ENCODE assay signal across 7 cellular contexts in genomic region chr4:176123710-176124407, GRCh38.
DNase-seq lines count a peak whose midpoint lies in the region; ATAC-seq and TF ChIP-seq lines count a peak whose summit lies in the region.

No MANE protein-coding gene starts in this region.

- ATAC-seq in GM19035 (IDR thresholded peaks at IDR 0.05; ENCODE audit: unreplicated experiment), result peak; percentile 100
- peak; percentile 100 for ATAC-seq in HG03064 (IDR thresholded peaks at IDR 0.05; ENCODE audit: low read depth, unreplicated experiment)
- peak; percentile 88 for ATAC-seq in stimulated activated naive CD8-positive, alpha-beta T cell treated with anti-CD3 and anti-CD28 coated beads, Interleukin-15, Interleukin-2, amounts not matched to agents 100 U/mL and 50 U/mL, for 24 hours

- peak; percentile 65 for TF ChIP-seq CTCF in foreskin fibroblast (IDR thresholded peaks at IDR 0.05; ENCODE audit: low read depth, low read length)

- peak; percentile 52 for DNase-seq in ELR (ENCODE audit: low read depth)
- peak; percentile 54 for DNase-seq in RKO (ENCODE audit: low spot score)
- DNase-seq in foreskin fibroblast, result peak in 1 of 2 donors; percentile 42
- DNase-seq in stimulated activated naive CD8-positive, alpha-beta T cell treated with anti-CD3 and anti-CD28 coated beads, Interleukin-15, Interleukin-2, amounts not matched to agents 100 U/mL and 50 U/mL, for 24 hours, result no peak
- no peak for DNase-seq in NCI-H187 (lab: John Stamatoyannopoulos, UW)

- H3K4me3 ChIP-seq in foreskin fibroblast (ENCODE audit: low read depth in 1 of 2, low read length in 2 of 2), result no peak overlapping the region

Comparison
In these comparisons a context has a peak if more than half of its experiments do, and no peak if none do; other contexts are left out.
1. DNase-seq: peak in ELR (single experiment) and RKO (single experiment); none in stimulated activated naive CD8-positive, alpha-beta T cell treated with anti-CD3 and anti-CD28 coated beads, Interleukin-15, Interleukin-2, amounts not matched to agents 100 U/mL and 50 U/mL, for 24 hours (single experiment) and NCI-H187 (0 of 2).
2. Peak in every context shown above with its lines, with median percentiles within 50 percentile points of each other: ATAC-seq.